ENCODE assay signal across 17 cellular contexts in the genomic region with DNA sequence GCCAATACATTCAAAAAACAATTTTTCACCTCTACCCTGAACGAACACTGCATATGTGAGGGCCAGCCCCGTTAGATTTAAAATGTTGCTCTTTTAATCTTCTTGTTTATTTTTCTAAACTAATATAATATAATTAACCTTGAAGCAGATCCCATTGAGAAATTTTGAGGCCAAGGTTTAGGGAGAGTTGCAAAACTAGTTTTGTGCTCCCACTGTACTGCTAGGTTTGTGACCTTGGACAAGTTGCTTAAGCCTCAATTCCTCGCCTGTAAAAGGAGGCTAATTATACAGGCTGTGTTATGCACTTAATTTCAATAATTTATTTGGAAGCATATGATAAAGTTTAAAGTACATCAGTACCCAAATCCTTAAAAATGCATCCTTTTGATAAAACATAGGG. TPM values are rescaled to one million over a fixed set of nuclear protein-coding genes. Genes with fewer than 3 reads are reported as not detected.
"Had no signal": no experiment of that assay in that cellular context is flagged by ENCODE, and none has a peak within 500 bp of the region (broad histone marks: within the 10 kb centered on the region; RNA-seq: fewer than 3 reads in every experiment).

No MANE protein-coding gene starts in this region.

- H3K36me3 ChIP-seq: gastroesophageal sphincter, heart right ventricle, tibial artery, uterus had no signal

- H3K4me1 ChIP-seq: gastroesophageal sphincter, tibial artery, uterus had no signal

- H3K4me3 ChIP-seq: gastroesophageal sphincter, heart right ventricle, tibial artery, uterus had no signal

- H3K9me3 ChIP-seq: gastroesophageal sphincter, tibial artery, uterus had no signal

- DNase-seq: activated CD4-positive, alpha-beta T cell treated with anti-CD3 and anti-CD28 coated beads, Interleukin-2, amount 50 U/mL, for 1 hour; activated CD4-positive, CD25-positive, alpha-beta regulatory T cell; activated naive CD4-positive, alpha-beta T cell treated with Interleukin-2 at 50 U/mL for 16 hours; erythroblast; heart right ventricle; left colon; mammary epithelial cell; stimulated activated CD4-positive, alpha-beta T cell treated with anti-CD3 and anti-CD28 coated beads, Interleukin-2, amount 100 ng/mL, for 48 hours; stimulated activated naive CD4-positive, alpha-beta T cell; tibial artery; uterus had no signal

- ATAC-seq: gastroesophageal sphincter, heart right ventricle, left colon had no signal

- H3K27me3 ChIP-seq: gastroesophageal sphincter, heart right ventricle, tibial artery, uterus had no signal

- H3K27ac ChIP-seq: gastroesophageal sphincter, heart right ventricle, tibial artery, uterus had no signal

RNA-seq across cellular contexts. Expression of a gene that starts 3.7 kb away (rescaled TPM):
- total RNA-seq: cardiac septum, gastroesophageal sphincter, heart right ventricle, mammary epithelial cell, renal cortical epithelial cell, skeletal muscle tissue, subcutaneous adipose tissue had no signal

RNA-seq across cellular contexts. Expression of a gene that starts 35.2 kb away (rescaled TPM):
- total RNA-seq: activated CD8-positive, alpha-beta memory T cell treated with anti-CD3 and anti-CD28 coated beads, Interleukin-2, amount 10 ng/mL, durations not matched to agents 7 days and 5 days; cardiac septum; gastroesophageal sphincter; heart right ventricle; left colon; mammary epithelial cell; renal cortical epithelial cell; skeletal muscle tissue; uterus had no signal
